ENCODE assay signal across 1 cellular context in genomic region chr5:111461934-111462333, GRCh38.
TF ChIP-seq lines count a peak whose summit lies in the region.

No MANE protein-coding gene starts in this region.

TF ChIP-seq in SK-N-SH treated with all-trans-retinoic acid at 6 μM for 48 hours, 23 proteins besides CTCF, POLR2A, EP300 and RAD21 (continued from another document):
- TF ChIP-seq, protein P1, sequence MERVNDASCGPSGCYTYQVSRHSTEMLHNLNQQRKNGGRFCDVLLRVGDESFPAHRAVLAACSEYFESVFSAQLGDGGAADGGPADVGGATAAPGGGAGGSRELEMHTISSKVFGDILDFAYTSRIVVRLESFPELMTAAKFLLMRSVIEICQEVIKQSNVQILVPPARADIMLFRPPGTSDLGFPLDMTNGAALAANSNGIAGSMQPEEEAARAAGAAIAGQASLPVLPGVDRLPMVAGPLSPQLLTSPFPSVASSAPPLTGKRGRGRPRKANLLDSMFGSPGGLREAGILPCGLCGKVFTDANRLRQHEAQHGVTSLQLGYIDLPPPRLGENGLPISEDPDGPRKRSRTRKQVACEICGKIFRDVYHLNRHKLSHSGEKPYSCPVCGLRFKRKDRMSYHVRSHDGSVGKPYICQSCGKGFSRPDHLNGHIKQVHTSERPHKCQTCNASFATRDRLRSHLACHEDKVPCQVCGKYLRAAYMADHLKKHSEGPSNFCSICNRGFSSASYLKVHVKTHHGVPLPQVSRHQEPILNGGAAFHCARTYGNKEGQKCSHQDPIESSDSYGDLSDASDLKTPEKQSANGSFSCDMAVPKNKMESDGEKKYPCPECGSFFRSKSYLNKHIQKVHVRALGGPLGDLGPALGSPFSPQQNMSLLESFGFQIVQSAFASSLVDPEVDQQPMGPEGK (CRISPR knock-in tag; IDR thresholded peaks at IDR 0.05; ENCODE audit: borderline replicate concordance) = no peak
- TF ChIP-seq, protein P2, sequence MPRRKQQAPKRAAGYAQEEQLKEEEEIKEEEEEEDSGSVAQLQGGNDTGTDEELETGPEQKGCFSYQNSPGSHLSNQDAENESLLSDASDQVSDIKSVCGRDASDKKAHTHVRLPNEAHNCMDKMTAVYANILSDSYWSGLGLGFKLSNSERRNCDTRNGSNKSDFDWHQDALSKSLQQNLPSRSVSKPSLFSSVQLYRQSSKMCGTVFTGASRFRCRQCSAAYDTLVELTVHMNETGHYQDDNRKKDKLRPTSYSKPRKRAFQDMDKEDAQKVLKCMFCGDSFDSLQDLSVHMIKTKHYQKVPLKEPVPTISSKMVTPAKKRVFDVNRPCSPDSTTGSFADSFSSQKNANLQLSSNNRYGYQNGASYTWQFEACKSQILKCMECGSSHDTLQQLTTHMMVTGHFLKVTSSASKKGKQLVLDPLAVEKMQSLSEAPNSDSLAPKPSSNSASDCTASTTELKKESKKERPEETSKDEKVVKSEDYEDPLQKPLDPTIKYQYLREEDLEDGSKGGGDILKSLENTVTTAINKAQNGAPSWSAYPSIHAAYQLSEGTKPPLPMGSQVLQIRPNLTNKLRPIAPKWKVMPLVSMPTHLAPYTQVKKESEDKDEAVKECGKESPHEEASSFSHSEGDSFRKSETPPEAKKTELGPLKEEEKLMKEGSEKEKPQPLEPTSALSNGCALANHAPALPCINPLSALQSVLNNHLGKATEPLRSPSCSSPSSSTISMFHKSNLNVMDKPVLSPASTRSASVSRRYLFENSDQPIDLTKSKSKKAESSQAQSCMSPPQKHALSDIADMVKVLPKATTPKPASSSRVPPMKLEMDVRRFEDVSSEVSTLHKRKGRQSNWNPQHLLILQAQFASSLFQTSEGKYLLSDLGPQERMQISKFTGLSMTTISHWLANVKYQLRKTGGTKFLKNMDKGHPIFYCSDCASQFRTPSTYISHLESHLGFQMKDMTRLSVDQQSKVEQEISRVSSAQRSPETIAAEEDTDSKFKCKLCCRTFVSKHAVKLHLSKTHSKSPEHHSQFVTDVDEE (CRISPR knock-in tag; IDR thresholded peaks at IDR 0.05) = no peak
- no peak for TF ChIP-seq TCF4 (CRISPR knock-in tag; IDR thresholded peaks at IDR 0.05; ENCODE audit: borderline replicate concordance)
- no peak for TF ChIP-seq GLIS3 (CRISPR knock-in tag; IDR thresholded peaks at IDR 0.05)
- TF ChIP-seq CREB5 (CRISPR knock-in tag; IDR thresholded peaks at IDR 0.05; ENCODE audit: low read depth) = no peak
- no peak for TF ChIP-seq ISL1 (CRISPR knock-in tag; IDR thresholded peaks at IDR 0.05)
- no peak for TF ChIP-seq CSDC2 (CRISPR knock-in tag; IDR thresholded peaks at IDR 0.05)
- TF ChIP-seq SNAI2 (CRISPR knock-in tag; IDR thresholded peaks at IDR 0.05) = no peak
